1 cellular context compared by ENCODE assay signal in genomic region chr2:120774557-120775160, GRCh38.
TF ChIP-seq lines count a peak whose summit lies in the region.

No MANE protein-coding gene starts in this region.

TF ChIP-seq in SK-N-SH treated with all-trans-retinoic acid at 6 μM for 48 hours, 23 proteins besides CTCF, POLR2A, EP300 and RAD21 (continued from another document):
- TF ChIP-seq, protein P1, sequence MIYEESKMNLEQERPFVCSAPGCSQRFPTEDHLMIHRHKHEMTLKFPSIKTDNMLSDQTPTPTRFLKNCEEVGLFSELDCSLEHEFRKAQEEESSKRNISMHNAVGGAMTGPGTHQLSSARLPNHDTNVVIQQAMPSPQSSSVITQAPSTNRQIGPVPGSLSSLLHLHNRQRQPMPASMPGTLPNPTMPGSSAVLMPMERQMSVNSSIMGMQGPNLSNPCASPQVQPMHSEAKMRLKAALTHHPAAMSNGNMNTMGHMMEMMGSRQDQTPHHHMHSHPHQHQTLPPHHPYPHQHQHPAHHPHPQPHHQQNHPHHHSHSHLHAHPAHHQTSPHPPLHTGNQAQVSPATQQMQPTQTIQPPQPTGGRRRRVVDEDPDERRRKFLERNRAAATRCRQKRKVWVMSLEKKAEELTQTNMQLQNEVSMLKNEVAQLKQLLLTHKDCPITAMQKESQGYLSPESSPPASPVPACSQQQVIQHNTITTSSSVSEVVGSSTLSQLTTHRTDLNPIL (CRISPR knock-in tag; IDR thresholded peaks at IDR 0.05; ENCODE audit: low read depth) = no peak
- TF ChIP-seq OSR1 (CRISPR knock-in tag; IDR thresholded peaks at IDR 0.05) (no peak), ZFP3 (CRISPR knock-in tag; IDR thresholded peaks at IDR 0.05) (no peak), ARNTL (CRISPR knock-in tag; IDR thresholded peaks at IDR 0.05; ENCODE audit: borderline replicate concordance, low read depth) (no peak)
